ENCODE assay signal across 1 cellular context in genomic region chr4:6663596-6664393, GRCh38.
TF ChIP-seq lines count a peak whose summit lies in the region.

No MANE protein-coding gene starts in this region.

TF ChIP-seq in SK-N-SH treated with all-trans-retinoic acid at 6 μM for 48 hours, 23 proteins besides CTCF, POLR2A, EP300 and RAD21 (continued from another document):
- TF ChIP-seq TSHZ2 (CRISPR knock-in tag; IDR thresholded peaks at IDR 0.05) (no peak), ESRRG (CRISPR knock-in tag; IDR thresholded peaks at IDR 0.05) (no peak), CSDC2 (CRISPR knock-in tag; IDR thresholded peaks at IDR 0.05) (no peak), ZNF70 (CRISPR knock-in tag; IDR thresholded peaks at IDR 0.05) (no peak), RARB (CRISPR knock-in tag; IDR thresholded peaks at IDR 0.05) (no peak), ZFP3 (CRISPR knock-in tag; IDR thresholded peaks at IDR 0.05) (no peak), ISL1 (CRISPR knock-in tag; IDR thresholded peaks at IDR 0.05) (no peak)
